ENCODE assay signal across 8 cellular contexts in the genomic region with DNA sequence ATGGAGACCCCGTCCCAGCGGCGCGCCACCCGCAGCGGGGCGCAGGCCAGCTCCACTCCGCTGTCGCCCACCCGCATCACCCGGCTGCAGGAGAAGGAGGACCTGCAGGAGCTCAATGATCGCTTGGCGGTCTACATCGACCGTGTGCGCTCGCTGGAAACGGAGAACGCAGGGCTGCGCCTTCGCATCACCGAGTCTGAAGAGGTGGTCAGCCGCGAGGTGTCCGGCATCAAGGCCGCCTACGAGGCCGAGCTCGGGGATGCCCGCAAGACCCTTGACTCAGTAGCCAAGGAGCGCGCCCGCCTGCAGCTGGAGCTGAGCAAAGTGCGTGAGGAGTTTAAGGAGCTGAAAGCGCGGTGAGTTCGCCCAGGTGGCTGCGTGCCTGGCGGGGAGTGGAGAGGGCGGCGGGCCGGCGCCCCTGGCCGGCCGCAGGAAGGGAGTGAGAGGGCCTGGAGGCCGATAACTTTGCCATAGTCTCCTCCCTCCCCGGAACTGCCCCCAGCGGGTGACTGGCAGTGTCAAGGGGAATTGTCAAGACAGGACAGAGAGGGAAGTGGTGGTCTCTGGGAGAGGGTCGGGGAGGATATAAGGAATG. TPM values are rescaled to one million over a fixed set of nuclear protein-coding genes. Genes with fewer than 3 reads are reported as not detected.
DNase-seq lines count a peak whose midpoint lies in the region; ATAC-seq, FAIRE-seq and TF ChIP-seq lines count a peak whose summit lies in the region.

No MANE protein-coding gene starts in this region.

- H3K9me3 Mint-ChIP-seq in nephron progenitor cell: no peaks in the 10 kb centered on the region

- H3K36me3 Mint-ChIP-seq in nephron progenitor cell (ENCODE audit: low read depth): peaks cover 23% of the 10 kb centered on the region

- H3K4me1 ChIP-seq in esophagus squamous epithelium: peaks cover 43 to 78% (median 58%) of the 10 kb centered on the region in 3 donors

- peak; percentile 2 for ATAC-seq in HG03060 (IDR thresholded peaks at IDR 0.05; ENCODE audit: low read depth, unreplicated experiment)
- no peak for ATAC-seq in GM18517 (IDR thresholded peaks at IDR 0.05; ENCODE audit: unreplicated experiment)

- no peaks in the 10 kb centered on the region for H3K9me3 ChIP-seq in esophagus squamous epithelium

- DNase-seq in GM12892 (ENCODE audit: insufficient read length): no peak
- no peak for DNase-seq in esophagus squamous epithelium (lab: John Stamatoyannopoulos, UW)
- no peak for DNase-seq in nephron progenitor cell
- no peak for DNase-seq in NCI-H524 treated with DMSO at 0.1 percent for 48 hours (lab: John Stamatoyannopoulos, UW)
- no peak for DNase-seq in NCI-H2081 treated with DMSO at 0.1 percent for 48 hours (lab: John Stamatoyannopoulos, UW)

- H3K27me3 Mint-ChIP-seq in nephron progenitor cell (ENCODE audit: low read depth, poor library complexity): peaks cover 32% of the 10 kb centered on the region

- no peak for TF ChIP-seq CTCF in WI38 (IDR thresholded peaks at IDR 0.05; ENCODE audit: low read depth, low read length)
- no peak for TF ChIP-seq CTCF in esophagus squamous epithelium (IDR thresholded peaks at IDR 0.05)
- no peak for TF ChIP-seq CTCF in nephron progenitor cell (IDR thresholded peaks at IDR 0.05)

- H3K27ac Mint-ChIP-seq in nephron progenitor cell: no peak overlapping the region

- intact Hi-C loops in esophagus squamous epithelium (cut with DNase I): no loop called here

- H3K36me3 ChIP-seq in esophagus squamous epithelium: no peaks in the 10 kb centered on the region

- H3K4me3 ChIP-seq in WI38 (ENCODE audit: low read depth, low read length): peak overlapping the region; percentile 99
- H3K4me3 ChIP-seq in esophagus squamous epithelium: peak overlapping the region; percentile 91 to 93 (median 92)

- FAIRE-seq in GM12892 (lab: Jason Lieb, UNC): peak; percentile 9

- H3K4me1 Mint-ChIP-seq in nephron progenitor cell: peaks cover 45% of the 10 kb centered on the region

- H3K27ac ChIP-seq in esophagus squamous epithelium: peak overlapping the region; percentile 96 to 99 (median 98)

- H3K4me3 Mint-ChIP-seq in nephron progenitor cell: peak overlapping the region; percentile 85

- TF ChIP-seq POLR2A in GM12892 (IDR thresholded peaks at IDR 0.05; ENCODE audit: low read depth, low read length) (no peak), esophagus squamous epithelium (IDR thresholded peaks at IDR 0.05) (peak in 1 of 4 donors; percentile 50)

- no peaks in the 10 kb centered on the region for H3K27me3 ChIP-seq in esophagus squamous epithelium

- WGBS in esophagus squamous epithelium, 2 donors: 0% methylated on average over 3 to 8 of the region's 49 CpGs

RNA-seq across cellular contexts. Expression of a gene that starts 0.5 kb away (rescaled TPM):
- polyA plus RNA-seq in GM12892 (2012; ENCODE audit: missing spikeins): 109 TPM
- total RNA-seq in esophagus squamous epithelium: 100 to 1,000 TPM; 322 to 480 (median 403) TPM

RNA-seq across cellular contexts. Expression of a gene that starts 32.8 kb away (rescaled TPM):
- 2.3 TPM for polyA plus RNA-seq in GM12892 (2012; ENCODE audit: missing spikeins)
- total RNA-seq in esophagus squamous epithelium: 1 to 10 TPM in 1 of 4 donors, under 1 TPM in 3; 0.15 to 1.4 (median 0.65) TPM

RNA-seq across cellular contexts. Expression of a gene that starts 38.4 kb away (rescaled TPM):
- 19.0 TPM for polyA plus RNA-seq in GM12892 (2012; ENCODE audit: missing spikeins)
- total RNA-seq in esophagus squamous epithelium: 10 to 100 TPM; 21.4 to 36.6 (median 23.1) TPM

RNA-seq across cellular contexts. Expression of a gene that starts 54.1 kb away (rescaled TPM):
- not detected for polyA plus RNA-seq in GM12892 (2012; ENCODE audit: missing spikeins)
- total RNA-seq in esophagus squamous epithelium: 100 to 1,000 TPM; 190 to 482 (median 272) TPM
